22 cellular contexts compared by ENCODE assay signal in the genomic region with DNA sequence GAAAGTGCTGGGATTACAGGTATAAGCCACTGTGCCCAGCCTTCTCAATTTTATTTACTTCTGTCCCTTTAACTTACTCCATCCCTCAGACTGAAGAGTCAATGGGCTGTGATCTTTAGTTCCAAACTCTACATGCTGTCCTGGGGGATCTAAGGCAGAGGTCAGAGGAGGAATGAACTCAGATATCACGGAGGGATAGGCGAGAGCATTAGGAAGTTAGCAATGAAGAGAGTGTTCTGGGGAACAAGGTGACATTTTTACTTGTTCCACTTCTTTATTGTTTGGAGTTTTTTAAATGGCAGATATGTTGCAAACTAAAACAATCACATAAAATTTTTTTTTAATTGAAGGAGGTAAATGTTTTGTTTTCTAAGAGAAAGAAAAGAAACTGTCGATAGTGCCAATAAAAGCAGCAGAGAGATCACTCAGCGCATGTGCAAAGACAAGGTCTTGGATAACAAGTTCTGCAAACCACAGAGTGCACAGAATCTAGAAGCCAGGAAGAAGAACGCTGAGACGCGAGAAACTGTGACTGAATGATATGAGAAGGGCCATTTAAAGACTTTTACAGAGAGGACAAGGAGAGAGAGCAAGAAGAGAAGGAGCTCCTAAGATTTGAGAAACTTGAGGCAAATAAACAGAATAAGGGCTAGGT. TPM values are rescaled to one million over a fixed set of nuclear protein-coding genes. Genes with fewer than 3 reads are reported as not detected.
A peak's percentile ranks its signal among the peaks of the same experiment; 100 is the strongest.
DNase-seq lines count a peak whose midpoint lies in the region; ATAC-seq and TF ChIP-seq lines count a peak whose summit lies in the region.
"Had no signal": no experiment of that assay in that cellular context is flagged by ENCODE, and none has a peak within 500 bp of the region (broad histone marks: within the 10 kb centered on the region; RNA-seq: fewer than 3 reads in every experiment).

No MANE protein-coding gene starts in this region.

- H3K9me3 ChIP-seq in prostate gland = no peaks in the 10 kb centered on the region
- H3K9me3 ChIP-seq: esophagus muscularis mucosa had no signal

- H3K27ac Mint-ChIP-seq in activated naive CD4-positive, alpha-beta T cell treated with anti-CD3 and anti-CD28 coated beads, Interleukin-2, amount 50 U/mL, for 24 hours = no peak overlapping the region
- no peak overlapping the region for H3K27ac Mint-ChIP-seq in activated naive CD4-positive, alpha-beta T cell treated with anti-CD3 and anti-CD28 coated beads, Interleukin-2, amount 10 ng/mL, durations not matched to agents 7 days and 5 days
- no peak overlapping the region for H3K27ac Mint-ChIP-seq in activated T-helper 17 cell treated with anti-CD3 and anti-CD28 coated beads, Interleukin-2, amount 50 U/mL, for 72 hours
- H3K27ac Mint-ChIP-seq: activated T-cell treated with anti-CD3 and anti-CD28 coated beads, Interleukin-2, amount 50 U/mL, for 72 hours had no signal

- H3K4me3 ChIP-seq in NB4 (ENCODE audit: low read depth, low read length) (no peak overlapping the region), prostate gland (no peak overlapping the region)
- H3K4me3 ChIP-seq: esophagus muscularis mucosa had no signal

- H3K27ac ChIP-seq in prostate gland = peak overlapping the region; percentile 19 to 21
- H3K27ac ChIP-seq: esophagus muscularis mucosa, HL-60, RWPE1 had no signal

- intact Hi-C loops in prostate gland (cut with DNase I) = no loop called here

- TF ChIP-seq POLR2A in NB4 (IDR thresholded peaks at IDR 0.05; ENCODE audit: extremely low read depth, insufficient read length) = no peak
- no peak for TF ChIP-seq POLR2A in prostate gland (IDR thresholded peaks at IDR 0.05)

- CTCF ChIA-PET in activated naive CD4-positive, alpha-beta T cell treated with anti-CD3 and anti-CD28 coated beads, Interleukin-2, amount 10 ng/mL, durations not matched to agents 7 days and 5 days (lab: Charles Lee) = interaction anchor here (0.8 to 1.2 kb wide), 2 partner anchors 9 to 10 kb away, joined by 3 to 6 read pairs; no protein-coding TSS in a partner anchor

- 42% methylated on average over 7 of the region's 7 CpGs for WGBS in prostate gland

- no peaks in the 10 kb centered on the region for H3K36me3 Mint-ChIP-seq in activated naive CD4-positive, alpha-beta T cell treated with anti-CD3 and anti-CD28 coated beads, Interleukin-2, amount 50 U/mL, for 24 hours
- no peaks in the 10 kb centered on the region for H3K36me3 Mint-ChIP-seq in activated naive CD4-positive, alpha-beta T cell treated with anti-CD3 and anti-CD28 coated beads, Interleukin-2, amount 10 ng/mL, durations not matched to agents 7 days and 5 days
- H3K36me3 Mint-ChIP-seq in activated T-helper 17 cell treated with anti-CD3 and anti-CD28 coated beads, Interleukin-2, amount 50 U/mL, for 72 hours (ENCODE audit: low read depth) = no peaks in the 10 kb centered on the region

- DNase-seq in activated naive CD4-positive, alpha-beta T cell treated with anti-CD3 and anti-CD28 coated beads, Interleukin-2, amount 10 ng/mL, durations not matched to agents 7 days and 5 days = no peak
- DNase-seq in NB4 (ENCODE audit: low read depth) = peak; percentile 37
- DNase-seq in prostate gland (ENCODE audit: low spot score) = peak; percentile 49
- no peak for DNase-seq in NCI-H510A treated with DMSO at 0.1 percent for 48 hours (lab: John Stamatoyannopoulos, UW)
- DNase-seq: activated T-cell treated with anti-CD3 and anti-CD28 coated beads, Interleukin-2, amount 50 U/mL, for 72 hours; central memory CD4-positive, alpha-beta T cell; DMS79 treated with DMSO at 0.1 percent for 48 hours; effector CD4-positive, alpha-beta T cell; IMR-90; NCI-H1048; NCI-H2029 treated with DMSO at 0.1 percent for 48 hours; NCI-H446 treated with DMSO at 0.1 percent for 48 hours; stimulated activated CD4-positive, alpha-beta T cell treated with anti-CD3 and anti-CD28 coated beads, Interleukin-4, amount 100 ng/mL, for 4 hours had no signal

- ATAC-seq in activated T-helper 17 cell treated with anti-CD3 and anti-CD28 coated beads, Interleukin-2, amount 50 U/mL, for 72 hours (replicated peaks) = peak; percentile 34
- ATAC-seq in GM21825 (IDR thresholded peaks at IDR 0.05; ENCODE audit: unreplicated experiment) (no peak), GM19455 (IDR thresholded peaks at IDR 0.05; ENCODE audit: unreplicated experiment) (no peak)
- ATAC-seq: activated T-cell treated with anti-CD3 and anti-CD28 coated beads, Interleukin-2, amount 50 U/mL, for 72 hours had no signal

- peak overlapping the region; percentile 60 for H3K4me3 Mint-ChIP-seq in activated naive CD4-positive, alpha-beta T cell treated with anti-CD3 and anti-CD28 coated beads, Interleukin-2, amount 50 U/mL, for 24 hours
- H3K4me3 Mint-ChIP-seq in activated naive CD4-positive, alpha-beta T cell treated with anti-CD3 and anti-CD28 coated beads, Interleukin-2, amount 10 ng/mL, durations not matched to agents 7 days and 5 days = no peak overlapping the region
- no peak overlapping the region for H3K4me3 Mint-ChIP-seq in activated T-helper 17 cell treated with anti-CD3 and anti-CD28 coated beads, Interleukin-2, amount 50 U/mL, for 72 hours
- H3K4me3 Mint-ChIP-seq: neural crest cell had no signal

- H3K4me1 ChIP-seq in prostate gland (replicated peaks) = no peaks in the 10 kb centered on the region

- H3K36me3 ChIP-seq in prostate gland = no peaks in the 10 kb centered on the region
- H3K36me3 ChIP-seq: esophagus muscularis mucosa had no signal

- H3K27me3 ChIP-seq in prostate gland (replicated peaks; ENCODE audit: insufficient read depth) = no peaks in the 10 kb centered on the region
- H3K27me3 ChIP-seq: esophagus muscularis mucosa had no signal

- no peaks in the 10 kb centered on the region for H3K9me3 Mint-ChIP-seq in activated naive CD4-positive, alpha-beta T cell treated with anti-CD3 and anti-CD28 coated beads, Interleukin-2, amount 50 U/mL, for 24 hours
- no peaks in the 10 kb centered on the region for H3K9me3 Mint-ChIP-seq in activated naive CD4-positive, alpha-beta T cell treated with anti-CD3 and anti-CD28 coated beads, Interleukin-2, amount 10 ng/mL, durations not matched to agents 7 days and 5 days
- H3K9me3 Mint-ChIP-seq in activated T-helper 17 cell treated with anti-CD3 and anti-CD28 coated beads, Interleukin-2, amount 50 U/mL, for 72 hours = no peaks in the 10 kb centered on the region
- H3K9me3 Mint-ChIP-seq: activated T-cell treated with anti-CD3 and anti-CD28 coated beads, Interleukin-2, amount 50 U/mL, for 72 hours; neural crest cell had no signal

- TF ChIP-seq CTCF in NB4 (IDR thresholded peaks at IDR 0.05; ENCODE audit: low read depth, low read length) (no peak), prostate gland (IDR thresholded peaks at IDR 0.05) (no peak)

- peaks cover 9% of the 10 kb centered on the region for H3K4me1 Mint-ChIP-seq in activated naive CD4-positive, alpha-beta T cell treated with anti-CD3 and anti-CD28 coated beads, Interleukin-2, amount 50 U/mL, for 24 hours
- peaks cover 12% of the 10 kb centered on the region for H3K4me1 Mint-ChIP-seq in activated naive CD4-positive, alpha-beta T cell treated with anti-CD3 and anti-CD28 coated beads, Interleukin-2, amount 10 ng/mL, durations not matched to agents 7 days and 5 days
- peaks cover 6% of the 10 kb centered on the region for H3K4me1 Mint-ChIP-seq in activated T-helper 17 cell treated with anti-CD3 and anti-CD28 coated beads, Interleukin-2, amount 50 U/mL, for 72 hours
- H3K4me1 Mint-ChIP-seq: neural crest cell had no signal

- no peaks in the 10 kb centered on the region for H3K27me3 Mint-ChIP-seq in activated naive CD4-positive, alpha-beta T cell treated with anti-CD3 and anti-CD28 coated beads, Interleukin-2, amount 50 U/mL, for 24 hours
- H3K27me3 Mint-ChIP-seq in activated naive CD4-positive, alpha-beta T cell treated with anti-CD3 and anti-CD28 coated beads, Interleukin-2, amount 10 ng/mL, durations not matched to agents 7 days and 5 days = peaks cover 62% of the 10 kb centered on the region
- peaks cover 42% of the 10 kb centered on the region for H3K27me3 Mint-ChIP-seq in activated T-helper 17 cell treated with anti-CD3 and anti-CD28 coated beads, Interleukin-2, amount 50 U/mL, for 72 hours

RNA-seq across cellular contexts. Expression of a gene that starts 10.8 kb away (rescaled TPM):
- total RNA-seq in activated T-helper 17 cell treated with anti-CD3 and anti-CD28 coated beads, Interleukin-2, amount 50 U/mL, for 72 hours = 1 to 10 TPM in 1 of 2 donors, under 1 TPM in 1; 0.15 to 1.0 TPM
- total RNA-seq in prostate gland = 1 to 10 TPM; 3.0 to 9.5 TPM
- total RNA-seq: activated CD8-positive, alpha-beta memory T cell treated with anti-CD3 and anti-CD28 coated beads for 36 hours had no signal

Comparison
In these comparisons a context has a peak if more than half of its experiments do, and no peak if none do; other contexts are left out.
1. DNase-seq: peak in NB4 (single experiment) and prostate gland (single experiment); none in activated naive CD4-positive, alpha-beta T cell treated with anti-CD3 and anti-CD28 coated beads, Interleukin-2, amount 10 ng/mL, durations not matched to agents 7 days and 5 days (single experiment) and NCI-H510A treated with DMSO at 0.1 percent for 48 hours (single experiment).